Comparison of ENCODE assay signal across 9 cellular contexts in the genomic region with DNA sequence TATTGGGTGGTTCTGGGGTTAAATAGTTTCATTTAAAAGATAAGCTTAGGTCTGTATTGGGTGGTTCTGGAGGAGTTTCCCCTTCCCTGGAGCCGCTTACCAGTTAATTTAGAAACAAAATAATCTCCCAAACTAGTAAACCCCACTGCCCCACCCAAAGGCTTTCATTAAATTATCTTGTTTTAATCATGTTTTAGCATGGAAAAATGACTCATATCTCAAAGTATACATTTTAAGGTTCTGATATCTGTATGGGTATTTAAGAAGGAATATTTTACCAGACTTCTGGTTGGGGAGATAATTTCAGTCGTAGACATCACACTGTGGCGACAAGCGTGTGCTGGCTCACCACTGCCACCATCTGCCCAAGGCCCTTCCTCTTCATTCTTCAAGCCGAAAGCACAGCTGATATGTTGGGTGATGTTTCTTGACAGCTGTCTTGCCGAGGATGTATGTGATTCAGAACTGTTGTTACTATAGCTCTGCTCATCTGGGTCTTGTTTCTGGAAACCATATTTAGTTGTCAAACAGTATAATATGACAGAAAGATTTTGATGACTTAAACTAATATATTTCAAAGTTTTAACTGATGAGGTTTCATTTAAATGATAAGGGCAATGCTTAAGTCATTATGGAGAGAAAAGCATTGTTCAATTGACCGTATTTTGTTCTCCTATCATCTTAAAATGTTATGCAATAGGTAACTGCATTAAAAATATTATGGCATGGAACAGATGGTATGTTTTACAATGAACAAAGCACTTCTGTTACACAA. TPM values are rescaled to one million over a fixed set of nuclear protein-coding genes. Genes with fewer than 3 reads are reported as not detected.
DNase-seq lines count a peak whose midpoint lies in the region; TF ChIP-seq lines count a peak whose summit lies in the region.
"Had no signal": no experiment of that assay in that cellular context is flagged by ENCODE, and none has a peak within 500 bp of the region (broad histone marks: within the 10 kb centered on the region; RNA-seq: fewer than 3 reads in every experiment).

No MANE protein-coding gene starts in this region.

- TF ChIP-seq POLR2A in ovary (IDR thresholded peaks at IDR 0.05), result no peak

- no peaks in the 10 kb centered on the region for H3K9me3 ChIP-seq in ovary
- H3K9me3 ChIP-seq: neutrophil had no signal

- H3K27me3 ChIP-seq in ovary, result no peaks in the 10 kb centered on the region

- H3K36me3 Mint-ChIP-seq in nephron (ENCODE audit: low read depth), result no peaks in the 10 kb centered on the region

- no peaks in the 10 kb centered on the region for H3K36me3 ChIP-seq in ovary
- H3K36me3 ChIP-seq: neutrophil had no signal

- DNase-seq in EH (ENCODE audit: low read depth), result peak; percentile 48
- DNase-seq in HuH-7 (ENCODE audit: low spot score), result peak; percentile 38
- DNase-seq in SHP77 (lab: John Stamatoyannopoulos, UW), result peak; percentile 24 to 35
- peak; percentile 27 to 32 for DNase-seq in cardiac fibroblast (ENCODE audit: low read depth in 2 of 2)
- DNase-seq in cortex of kidney (lab: John Stamatoyannopoulos, UW), result no peak
- no peak for DNase-seq in T1000 (lab: John Stamatoyannopoulos, UW)
- DNase-seq in ovary, result no peak

- H3K4me1 ChIP-seq in ovary (ENCODE audit: insufficient read depth), result no peaks in the 10 kb centered on the region

- H3K4me1 Mint-ChIP-seq in nephron, result peaks cover 23% of the 10 kb centered on the region

- no peak overlapping the region for H3K4me3 ChIP-seq in cardiac fibroblast (replicated peaks in 1 of 2; ENCODE audit: low read depth in 2 of 2, low read length in 2 of 2)
- no peak overlapping the region for H3K4me3 ChIP-seq in ovary

- no peak overlapping the region for H3K27ac ChIP-seq in ovary
- H3K27ac ChIP-seq: neutrophil had no signal

- H3K9me3 Mint-ChIP-seq in nephron, result no peaks in the 10 kb centered on the region

- TF ChIP-seq CTCF in cardiac fibroblast (IDR thresholded peaks at IDR 0.05; ENCODE audit: low read depth, low read length) (peak; percentile 48), nephron (IDR thresholded peaks at IDR 0.05; ENCODE audit: unreplicated experiment in 3 of 3) (peak; percentile 56 to 62 (median 58)), ovary (IDR thresholded peaks at IDR 0.05) (no peak)

- intact Hi-C loops in ovary (cut with DNase I), result no loop called here

- no peak overlapping the region for H3K27ac Mint-ChIP-seq in nephron

- peaks cover 60% of the 10 kb centered on the region for H3K27me3 Mint-ChIP-seq in nephron (ENCODE audit: low read depth)

- WGBS in ovary, 3 donors, result 11 to 16% (median 15%) methylated on average over 7 of the region's 7 CpGs

- no peak overlapping the region for H3K4me3 Mint-ChIP-seq in nephron

- TF ChIP-seq EP300 in ovary (IDR thresholded peaks at IDR 0.05), result no peak

RNA-seq across cellular contexts. Expression of gene FIGLA, which starts 5.1 kb away (rescaled TPM):
- under 1 TPM in 1 of 7 donors, not detected in 6; 0.35 TPM for total RNA-seq in ovary
- 1 to 10 TPM in 1 of 2 donors, not detected in 1; 3.3 TPM for polyA plus RNA-seq in ovary

RNA-seq across cellular contexts. Expression of gene ADD2, which starts 17.3 kb away (rescaled TPM):
- total RNA-seq in ovary, result 1 to 10 TPM in 4 of 7 donors, under 1 TPM in 3; 0.38 to 6.2 (median 1.2) TPM
- polyA plus RNA-seq in ovary, result under 1 TPM; 0.29 to 0.62 TPM

RNA-seq across cellular contexts. Expression of gene CLEC4F, which starts 35.1 kb away (rescaled TPM):
- 1 to 10 TPM in 1 of 7 donors, under 1 TPM in 5, not detected in 1; 0.11 to 1.4 (median 0.38) TPM for total RNA-seq in ovary
- 1 to 10 TPM in 1 of 2 donors, under 1 TPM in 1; 0.50 to 1.3 TPM for polyA plus RNA-seq in ovary

RNA-seq across cellular contexts. Expression of gene CD207, which starts 50.3 kb away (rescaled TPM):
- 1 to 10 TPM in 1 of 7 donors, under 1 TPM in 4, not detected in 2; 0.13 to 1.5 (median 0.40) TPM for total RNA-seq in ovary
- under 1 TPM; 0.35 to 0.83 TPM for polyA plus RNA-seq in ovary

Comparison
In these comparisons a context has a peak if more than half of its experiments do, and no peak if none do; other contexts are left out.
1. DNase-seq: peak in EH (single experiment), HuH-7 (single experiment), SHP77 (2 of 2) and cardiac fibroblast (2 of 2); none in cortex of kidney (single experiment), T1000 (single experiment) and ovary (0 of 5).
2. CTCF ChIP-seq: peak in cardiac fibroblast (single experiment) and nephron (3 of 3); none in ovary (0 of 3).